In the genomic region with DNA sequence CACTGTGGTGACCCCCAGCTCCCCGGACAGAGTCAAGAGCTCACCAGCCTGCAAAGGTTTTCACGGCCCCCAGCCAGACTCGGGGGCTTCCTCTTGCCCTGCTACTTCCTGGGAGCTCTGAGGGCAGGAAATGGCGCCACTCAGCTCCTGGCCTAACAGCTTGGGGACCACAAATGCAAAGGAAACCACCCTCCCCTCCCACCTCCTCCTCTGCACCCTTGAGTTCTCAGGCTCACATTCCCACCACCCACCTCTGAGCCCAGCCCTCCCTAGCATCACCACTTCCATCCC, we compare ENCODE assay signal across 11 cellular contexts. TPM values are rescaled to one million over a fixed set of nuclear protein-coding genes. Genes with fewer than 3 reads are reported as not detected.
A peak's percentile ranks its signal among the peaks of the same experiment; 100 is the strongest.
DNase-seq lines count a peak whose midpoint lies in the region; ATAC-seq and TF ChIP-seq lines count a peak whose summit lies in the region.
"Had no signal": no experiment of that assay in that cellular context is flagged by ENCODE, and none has a peak within 500 bp of the region (broad histone marks: within the 10 kb centered on the region; RNA-seq: fewer than 3 reads in every experiment).

No MANE protein-coding gene starts in this region.

- peak; percentile 27 for ATAC-seq in CD4-positive, alpha-beta T cell (ENCODE audit: poor library complexity)
- ATAC-seq in activated B cell treated with CpG ODN at 0.5 μM for 24 hours (ENCODE audit: low read depth) (no peak), lower lobe of right lung (no peak), HG02623 (IDR thresholded peaks at IDR 0.05; ENCODE audit: unreplicated experiment) (no peak)

- no peaks in the 10 kb centered on the region for H3K27me3 ChIP-seq in CD4-positive, alpha-beta T cell (ENCODE audit: control insufficient read depth, insufficient read depth, low read length)
- H3K27me3 ChIP-seq in lower lobe of right lung (ENCODE audit: low read depth): no peaks in the 10 kb centered on the region
- H3K27me3 ChIP-seq: cardiac muscle cell had no signal

- peaks cover 53% of the 10 kb centered on the region for H3K36me3 Mint-ChIP-seq in CD4-positive, alpha-beta T cell (ENCODE audit: low read depth)
- no peaks in the 10 kb centered on the region for H3K36me3 Mint-ChIP-seq in activated B cell treated with CpG ODN at 0.5 μM for 24 hours (ENCODE audit: low read depth)

- H3K36me3 ChIP-seq in HEK293 (ENCODE audit: control insufficient read depth in 2 of 2, insufficient read depth in 1 of 2, low read length in 2 of 2) (no peaks in the 10 kb centered on the region), lower lobe of right lung (no peaks in the 10 kb centered on the region)
- H3K36me3 ChIP-seq: cardiac muscle cell had no signal

- TF ChIP-seq CTCF in CD4-positive, alpha-beta T cell (IDR thresholded peaks at IDR 0.05): no peak
- TF ChIP-seq CTCF in HEK293 (tag by site-specific recombination; IDR thresholded peaks at IDR 0.05): no peak
- no peak for TF ChIP-seq CTCF in activated B cell treated with CpG ODN at 0.5 μM for 24 hours (IDR thresholded peaks at IDR 0.05)
- no peak for TF ChIP-seq CTCF in lower lobe of right lung (IDR thresholded peaks at IDR 0.05)

- no peaks in the 10 kb centered on the region for H3K27me3 Mint-ChIP-seq in CD4-positive, alpha-beta T cell
- no peaks in the 10 kb centered on the region for H3K27me3 Mint-ChIP-seq in activated B cell treated with CpG ODN at 0.5 μM for 24 hours

- peaks cover 63% of the 10 kb centered on the region for H3K4me1 Mint-ChIP-seq in CD4-positive, alpha-beta T cell (ENCODE audit: low read depth)
- peaks cover 61% of the 10 kb centered on the region for H3K4me1 Mint-ChIP-seq in activated B cell treated with CpG ODN at 0.5 μM for 24 hours

- no peak overlapping the region for H3K4me3 ChIP-seq in HEK293 (ENCODE audit: low read depth, low read length)
- peak overlapping the region; percentile 59 for H3K4me3 ChIP-seq in lower lobe of right lung
- H3K4me3 ChIP-seq: cardiac muscle cell had no signal

- intact Hi-C loops in CD4-positive, alpha-beta T cell (cut with DNase I, micrococcal nuclease): loop anchor here (2.0 to 10.0 kb wide), 3 partner anchors 16 to 48 kb away; a partner anchor contains a TSS
- intact Hi-C loops in activated B cell treated with CpG ODN at 0.5 μM for 24 hours (cut with micrococcal nuclease) (no loop called here), lower lobe of right lung (cut with DNase I) (no loop called here)

- peak in 6 of 10 experiments; percentile 20 to 42 (median 38) for DNase-seq in CD4-positive, alpha-beta T cell
- no peak for DNase-seq in activated B cell treated with CpG ODN at 0.5 μM for 24 hours
- peak; percentile 50 for DNase-seq in lower lobe of right lung
- no peak for DNase-seq in middle frontal gyrus (ENCODE audit: extremely low spot score, low spot score)
- DNase-seq in RKO (ENCODE audit: low spot score): no peak
- DNase-seq in NCI-H82 (lab: John Stamatoyannopoulos, UW): no peak
- DNase-seq: NCI-H1105, SK-N-SH had no signal

- no peaks in the 10 kb centered on the region for H3K9me3 ChIP-seq in CD4-positive, alpha-beta T cell (ENCODE audit: control insufficient read depth, low read length)
- no peaks in the 10 kb centered on the region for H3K9me3 ChIP-seq in HEK293 (ENCODE audit: control insufficient read depth, insufficient read depth, low read depth, low read length)
- H3K9me3 ChIP-seq in lower lobe of right lung: no peaks in the 10 kb centered on the region
- H3K9me3 ChIP-seq: SK-N-SH had no signal

- H3K4me3 Mint-ChIP-seq in CD4-positive, alpha-beta T cell: peak overlapping the region; percentile 98
- peak overlapping the region; percentile 46 for H3K4me3 Mint-ChIP-seq in activated B cell treated with CpG ODN at 0.5 μM for 24 hours

- peak overlapping the region; percentile 95 for H3K27ac Mint-ChIP-seq in CD4-positive, alpha-beta T cell
- H3K27ac Mint-ChIP-seq in activated B cell treated with CpG ODN at 0.5 μM for 24 hours: no peak overlapping the region

- H3K4me1 ChIP-seq in HEK293 (ENCODE audit: control insufficient read depth, insufficient read depth, low read length) (no peaks in the 10 kb centered on the region), lower lobe of right lung (peaks cover 16% of the 10 kb centered on the region)

- H3K27ac ChIP-seq in CD4-positive, alpha-beta T cell (ENCODE audit: low read depth, low read length): peak overlapping the region; percentile 80
- H3K27ac ChIP-seq in HEK293 (ENCODE audit: extremely low read depth, low read depth, low read length): no peak overlapping the region
- H3K27ac ChIP-seq in lower lobe of right lung: peak overlapping the region; percentile 72
- H3K27ac ChIP-seq: cardiac muscle cell had no signal

- no peaks in the 10 kb centered on the region for H3K9me3 Mint-ChIP-seq in CD4-positive, alpha-beta T cell
- no peaks in the 10 kb centered on the region for H3K9me3 Mint-ChIP-seq in activated B cell treated with CpG ODN at 0.5 μM for 24 hours

- POLR2A ChIA-PET in CD4-positive, alpha-beta T cell (lab: Charles Lee): interaction anchor here (1.0 to 2.1 kb wide), 6 partner anchors 17 to 165 kb away, joined by 3 to 6 read pairs (median 5); a partner anchor contains a TSS
- POLR2A ChIA-PET in HEK293 (lab: Yijun Ruan, JAX) (no interaction called here), activated B cell treated with CpG ODN at 0.5 μM for 24 hours (lab: Charles Lee) (interaction anchor here (0.7 to 2.7 kb wide), 4 partner anchors 9 to 68 kb away, joined by 3 to 12 read pairs (median 5); no protein-coding TSS in a partner anchor)

- CTCF ChIA-PET in CD4-positive, alpha-beta T cell (lab: Charles Lee): no interaction called here
- CTCF ChIA-PET in HEK293 (lab: Yijun Ruan, JAX) (no interaction called here), activated B cell treated with CpG ODN at 0.5 μM for 24 hours (lab: Charles Lee) (no interaction called here)

TF ChIP-seq in HEK293, 187 proteins besides CTCF, POLR2A, EP300 and RAD21:
- TF ChIP-seq ZFHX2 (tag by site-specific recombination; conservative IDR thresholded peaks at IDR 0.05) (peak; percentile 96), ZXDB (tag by site-specific recombination; IDR thresholded peaks at IDR 0.05) (no peak), EGR2 (tag by site-specific recombination; IDR thresholded peaks at IDR 0.05; ENCODE audit: low read depth) (peak; percentile 96), ZNF366 (tag by site-specific recombination; conservative IDR thresholded peaks at IDR 0.05) (no peak)

RNA-seq across cellular contexts. Expression of a gene that starts 0.4 kb away (rescaled TPM):
- total RNA-seq in CD4-positive, alpha-beta T cell: 10 to 100 TPM; 45.7 to 48.3 TPM
- 2.4 and 2.7 TPM in 2 replicates for total RNA-seq in activated B cell treated with CpG ODN at 0.5 μM for 24 hours
- total RNA-seq in lower lobe of right lung: 109 TPM

RNA-seq across cellular contexts. Expression of a gene that starts 16.3 kb away (rescaled TPM):
- under 1 TPM; 0.19 to 0.45 TPM for total RNA-seq in CD4-positive, alpha-beta T cell
- total RNA-seq in activated B cell treated with CpG ODN at 0.5 μM for 24 hours (0.64 and 0.84 TPM in 2 replicates), lower lobe of right lung (11.0 TPM)

Comparison
In these comparisons a context has a peak if more than half of its experiments do, and no peak if none do; other contexts are left out.
1. DNase-seq: peak in CD4-positive, alpha-beta T cell (6 of 10) and lower lobe of right lung (single experiment); none in activated B cell treated with CpG ODN at 0.5 μM for 24 hours (single experiment), middle frontal gyrus (single experiment), RKO (single experiment) and NCI-H82 (single experiment).
2. RNA of a gene that starts 0.4 kb away (total RNA-seq): 109 TPM in lower lobe of right lung (single experiment) and 45.7 to 48.3 TPM in CD4-positive, alpha-beta T cell; 2.4 to 2.7 TPM in activated B cell treated with CpG ODN at 0.5 μM for 24 hours; every median in the first group is over 10 times any median in the second.
3. intact Hi-C loops: an anchor here in CD4-positive, alpha-beta T cell (2.0 to 10.0 kb wide); none called in activated B cell treated with CpG ODN at 0.5 μM for 24 hours and lower lobe of right lung.